ENCODE assay signal across 1 cellular context in genomic region chr5:65624570-65625555, GRCh38.
TF ChIP-seq lines count a peak whose summit lies in the region.

Gene SHLD3, plus strand, starts transcription at chr5:65625027. Its CDS starts 4,561 bp downstream, at chr5:65629588.
Gene TRAPPC13, plus strand, starts transcription at chr5:65625027. Its CDS starts 34 bp downstream, at chr5:65625061.

TF ChIP-seq in HCT116, 20 proteins besides CTCF, POLR2A, EP300 and RAD21 (continued from another document):
- no peak for TF ChIP-seq REST (IDR thresholded peaks at IDR 0.05; ENCODE audit: low read depth)
